Comparison of ENCODE assay signal across 1 cellular context in the genomic region with DNA sequence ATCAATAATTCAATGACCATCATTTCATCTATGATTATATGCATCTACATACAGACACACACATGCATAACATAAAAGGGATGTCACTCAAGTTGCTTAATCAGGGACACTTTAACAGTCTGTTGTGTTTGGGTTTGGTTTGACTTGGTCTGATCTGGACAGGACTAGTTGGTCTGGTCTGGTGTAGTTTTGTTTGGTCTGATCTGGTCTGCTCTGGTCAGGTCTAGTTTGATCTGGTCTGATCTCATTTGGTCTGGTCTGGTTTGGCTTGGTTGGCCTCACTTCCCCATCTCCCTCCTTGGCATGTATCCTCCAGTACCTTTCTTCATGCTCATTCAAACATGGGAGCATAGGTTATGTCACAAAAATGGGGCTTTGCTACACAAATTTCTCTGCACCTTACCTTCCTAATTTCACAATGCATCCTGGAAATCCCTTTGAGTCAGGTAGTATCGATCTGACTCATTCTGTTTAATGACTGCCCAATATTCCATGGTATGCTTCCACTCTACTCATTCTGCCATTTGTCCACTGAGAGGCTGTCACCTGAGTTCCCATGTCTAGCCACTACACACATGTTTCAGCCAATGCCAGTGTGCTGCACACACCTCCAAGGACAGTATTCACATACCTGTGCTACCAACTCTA.
TF ChIP-seq lines count a peak whose summit lies in the region.

No MANE protein-coding gene starts in this region.

TF ChIP-seq in GM23338, 12 proteins besides CTCF, POLR2A, EP300 and RAD21 (continued from another document):
- no peak for TF ChIP-seq ETS1 (IDR thresholded peaks at IDR 0.05)
